ENCODE assay signal across 9 cellular contexts in the genomic region with DNA sequence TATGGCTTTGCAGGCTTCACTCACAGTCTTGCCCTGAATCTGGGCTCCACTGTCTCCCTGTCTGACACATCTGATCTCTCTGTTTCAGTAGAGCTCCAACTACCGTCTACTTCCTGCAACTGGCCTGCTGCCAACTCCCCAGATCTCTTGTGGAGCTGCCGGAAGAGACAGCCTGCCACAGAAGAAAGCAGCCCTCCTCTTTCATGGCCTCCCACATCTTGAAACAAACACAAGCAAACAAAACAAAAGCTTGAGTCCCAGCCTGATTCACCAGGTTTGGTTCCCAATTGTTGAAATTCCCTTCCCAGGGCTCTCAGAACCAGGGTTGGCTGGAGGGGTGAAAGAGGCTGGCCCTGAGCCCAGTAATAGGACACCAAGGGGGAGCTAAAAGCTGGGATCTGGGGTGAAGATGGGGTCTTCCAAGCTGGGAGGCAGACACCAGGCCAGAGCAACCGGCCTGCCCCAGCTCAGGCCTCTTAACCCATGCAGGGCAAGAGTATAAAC.
A peak's percentile ranks its signal among the peaks of the same experiment; 100 is the strongest.
DNase-seq lines count a peak whose midpoint lies in the region; ATAC-seq lines count a peak whose summit lies in the region.
"Had no signal": no experiment of that assay in that cellular context is flagged by ENCODE, and none has a peak within 500 bp of the region (broad histone marks: within the 10 kb centered on the region; RNA-seq: fewer than 3 reads in every experiment).

No MANE protein-coding gene starts in this region.

- DNase-seq in GM04504 (ENCODE audit: low read depth) (peak; percentile 60), NCI-H2171 (lab: John Stamatoyannopoulos, UW) (peak; percentile 82), caudate nucleus (lab: John Stamatoyannopoulos, UW) (peak in 58 of 61 donors; percentile 6 to 93 (median 60))
- DNase-seq in stimulated activated CD4-positive, alpha-beta T cell treated with anti-CD3 and anti-CD28 coated beads, Interleukin-1b, Interleukin-23, amount 100 ng/mL, for 24 hours (ENCODE audit: low read depth in 4 of 4, low spot score in 1 of 4) = peak; percentile 16 to 56 (median 43)

- no peaks in the 10 kb centered on the region for H3K27me3 ChIP-seq in layer of hippocampus (ENCODE audit: control insufficient read depth, insufficient read depth, low read length)

- peak; percentile 70 to 82 for ATAC-seq in activated CD4-positive, CD25-positive, alpha-beta regulatory T cell treated with anti-CD3 and anti-CD28 coated beads, Interleukin-2, amount 50 U/mL, for 24 hours
- no peak for ATAC-seq in GM18907 (IDR thresholded peaks at IDR 0.05; ENCODE audit: unreplicated experiment)
- ATAC-seq in GM18858 (IDR thresholded peaks at IDR 0.05; ENCODE audit: unreplicated experiment) = no peak

- H3K27ac ChIP-seq in caudate nucleus (ENCODE audit: low read depth, low read length) = peak overlapping the region; percentile 19
- H3K27ac ChIP-seq in layer of hippocampus (ENCODE audit: low read depth, low read length) = peak overlapping the region; percentile 40
- H3K27ac ChIP-seq: PC-9 had no signal

Comparison
In these comparisons a context has a peak if more than half of its experiments do, and no peak if none do; other contexts are left out.
1. ATAC-seq: peak in activated CD4-positive, CD25-positive, alpha-beta regulatory T cell treated with anti-CD3 and anti-CD28 coated beads, Interleukin-2, amount 50 U/mL, for 24 hours (2 of 2); none in GM18907 (single experiment) and GM18858 (single experiment).
2. Peak in every context shown above with its lines, with median percentiles within 50 percentile points of each other: DNase-seq.